Comparison of ENCODE assay signal across 8 cellular contexts in genomic region chr17:42997390-42997983, GRCh38. TPM values are rescaled to one million over a fixed set of nuclear protein-coding genes. Genes with fewer than 3 reads are reported as not detected.
A peak's percentile ranks its signal among the peaks of the same experiment; 100 is the strongest.
DNase-seq lines count a peak whose midpoint lies in the region; ATAC-seq, FAIRE-seq and TF ChIP-seq lines count a peak whose summit lies in the region.

No MANE protein-coding gene starts in this region.

- peak; percentile 2 for ATAC-seq in esophagus mucosa

- H3K9ac ChIP-seq in rectal smooth muscle tissue (ENCODE audit: low read length) = peak overlapping the region; percentile 12

- POLR2A ChIA-PET in PC-9 (lab: Charles Lee; ENCODE audit: unreplicated experiment) = interaction anchor here (0.5 to 1.2 kb wide), 18 partner anchors 13 to 1590 kb away, joined by 3 to 25 read pairs (median 5); partner anchors contain the start of genes AARSD1 and BECN1

- peak; percentile 14 for FAIRE-seq in GM19239 (lab: Jason Lieb, UNC)

- no peaks in the 10 kb centered on the region for H3K9me2 ChIP-seq in PC-9 (ENCODE audit: insufficient read depth)

- TSS peak; percentile 21 for BruUV-seq in PC-9 (replicated peaks; lab: Mats Ljungman, UMichigan)

- no peaks in the 10 kb centered on the region for H3K9me3 ChIP-seq in PC-9 (ENCODE audit: insufficient read depth, low read depth)

- H3K4me3 ChIP-seq in PC-9 (peak overlapping the region; percentile 49; the same call in 1 of the 2 replicates), rectal smooth muscle tissue (ENCODE audit: low read length) (peak overlapping the region; percentile 44)

- intact Hi-C loops in PC-9 (cut with micrococcal nuclease; ENCODE audit: unreplicated experiment) = no loop called here

- H3K4me1 ChIP-seq in PC-9 (replicated peaks; ENCODE audit: insufficient read depth) (peaks cover 33% of the 10 kb centered on the region), rectal smooth muscle tissue (ENCODE audit: control insufficient read depth, insufficient read depth, low read length) (peaks cover 14% of the 10 kb centered on the region)

- H3K27ac ChIP-seq in PC-9 (peak overlapping the region; percentile 40), rectal smooth muscle tissue (ENCODE audit: low read depth, low read length) (peak overlapping the region; percentile 77)

- H3K27me3 ChIP-seq in PC-9 (ENCODE audit: insufficient read depth, low read depth) = no peaks in the 10 kb centered on the region
- H3K27me3 ChIP-seq in rectal smooth muscle tissue (ENCODE audit: control insufficient read depth, insufficient read depth, low read length) = no peaks in the 10 kb centered on the region

- no peak for TF ChIP-seq CTCF in PC-9 (conservative IDR thresholded peaks at IDR 0.05)

- CTCF ChIA-PET in PC-9 (lab: Charles Lee) = interaction anchor here (0.6 to 0.7 kb wide), 3 partner anchors 39 to 1214 kb away, joined by 3 to 5 read pairs (median 5); partner anchors contain the start of gene BECN1

- peaks cover 12% of the 10 kb centered on the region for H4K20me1 ChIP-seq in PC-9 (ENCODE audit: insufficient read depth)

- peak overlapping the region; percentile 79 for H3K4me2 ChIP-seq in PC-9

- H3K36me3 ChIP-seq in PC-9 (ENCODE audit: low read depth) (peaks cover 41% of the 10 kb centered on the region), rectal smooth muscle tissue (ENCODE audit: control insufficient read depth, insufficient read depth, low read length) (peaks cover 19% of the 10 kb centered on the region)

- H3K79me2 ChIP-seq in PC-9 (ENCODE audit: low read depth) = peaks cover 34% of the 10 kb centered on the region

- peaks cover 58% of the 10 kb centered on the region for H3F3A ChIP-seq in PC-9 (ENCODE audit: insufficient read depth, low read depth)

- peak overlapping the region; percentile 56; the same call in 1 of the 2 replicates for H2AFZ ChIP-seq in PC-9

- DNase-seq in GM19239 (ENCODE audit: insufficient read length, low spot score) (no peak), PC-9 (no peak), DMS79 treated with DMSO at 0.1 percent for 48 hours (lab: John Stamatoyannopoulos, UW) (no peak), NCI-H345 (lab: John Stamatoyannopoulos, UW) (no peak)
- no peak for DNase-seq in stimulated activated naive CD4-positive, alpha-beta T cell treated with Interleukin-2 at 50 U/mL for 16 hours (lab: John Stamatoyannopoulos, UW)
- no peak for DNase-seq in stimulated activated CD4-positive, alpha-beta T cell treated with anti-CD3 and anti-CD28 coated beads, Interleukin-12 subunit alpha, Interleukin-12 subunit beta, amount 100 ng/mL, for 4 hours

RNA-seq across cellular contexts. Expression of gene RPL27, which starts 0.7 kb away (rescaled TPM):
- total RNA-seq in PC-9 (2021) (593 and 950 TPM in 2 replicates), esophagus mucosa (1,265 TPM)

RNA-seq across cellular contexts. Expression of gene IFI35, which starts 9.1 kb away (rescaled TPM):
- total RNA-seq in PC-9 (2021) = 19.7 and 22.1 TPM in 2 replicates
- total RNA-seq in esophagus mucosa = 7.7 TPM

RNA-seq across cellular contexts. Expression of gene RUNDC1, which starts 17.1 kb away (rescaled TPM):
- total RNA-seq in PC-9 (2021) (12.7 and 13.8 TPM in 2 replicates), esophagus mucosa (5.8 TPM)

RNA-seq across cellular contexts. Expression of gene PTGES3L, which starts 17.6 kb away (rescaled TPM):
- total RNA-seq in PC-9 (2021) (0.70 and 1.3 TPM in 2 replicates), esophagus mucosa (0.28 TPM)

RNA-seq across cellular contexts. Expression of gene VAT1, which starts 24.7 kb away (rescaled TPM):
- total RNA-seq in PC-9 (2021) (212 and 220 TPM in 2 replicates), esophagus mucosa (83.5 TPM)
